ENCODE assay signal across 17 cellular contexts in genomic region chr3:149548729-149549065, GRCh38.
A peak's percentile ranks its signal among the peaks of the same experiment; 100 is the strongest.
DNase-seq lines count a peak whose midpoint lies in the region; ATAC-seq and TF ChIP-seq lines count a peak whose summit lies in the region.
"Had no signal": no experiment of that assay in that cellular context is flagged by ENCODE, and none has a peak within 500 bp of the region (broad histone marks: within the 10 kb centered on the region; RNA-seq: fewer than 3 reads in every experiment).

No MANE protein-coding gene starts in this region.

- no peak for ATAC-seq in Panc1
- ATAC-seq: activated CD4-positive, alpha-beta T cell treated with anti-CD3 and anti-CD28 coated beads for 36 hours; HCT116; T-cell had no signal

- no peak overlapping the region for H3K27ac Mint-ChIP-seq in activated T-cell treated with anti-CD3 and anti-CD28 coated beads, Interleukin-2, amount 50 U/mL, for 24 hours
- H3K27ac Mint-ChIP-seq: activated CD4-positive, alpha-beta T cell treated with anti-CD3 and anti-CD28 coated beads for 36 hours; T-cell had no signal

- intact Hi-C loops in Panc1 (cut with micrococcal nuclease; ENCODE audit: unreplicated experiment): loop anchor here (10.0 kb wide), 1 partner anchor 106 kb away; the partner anchor contains the start of gene WWTR1

- no peak overlapping the region for H3K4me3 Mint-ChIP-seq in activated T-cell treated with anti-CD3 and anti-CD28 coated beads, Interleukin-2, amount 50 U/mL, for 24 hours
- H3K4me3 Mint-ChIP-seq: activated CD4-positive, alpha-beta T cell treated with anti-CD3 and anti-CD28 coated beads for 36 hours; CD4-positive, CD25-positive, alpha-beta regulatory T cell; T-cell had no signal

- WGBS in mesodermal cell (ENCODE audit: insufficient coverage in 2 of 2), 2 experiments: no CpG with 5 or more reads among the region's 4 CpGs

- H3K36me3 Mint-ChIP-seq in activated T-cell treated with anti-CD3 and anti-CD28 coated beads, Interleukin-2, amount 50 U/mL, for 24 hours (ENCODE audit: low read depth): no peaks in the 10 kb centered on the region
- H3K36me3 Mint-ChIP-seq: CD4-positive, CD25-positive, alpha-beta regulatory T cell; T-cell had no signal

- DNase-seq in Panc1 (ENCODE audit: low read depth, low spot score) (no peak), DMS53 (lab: John Stamatoyannopoulos, UW) (no peak)
- no peak for DNase-seq in activated T-cell treated with anti-CD3 and anti-CD28 coated beads, Interleukin-2, amount 50 U/mL, for 24 hours
- DNase-seq in activated CD4-positive, alpha-beta T cell treated with anti-CD3 and anti-CD28 coated beads, Interleukin-2, amount 50 U/mL, for 48 hours: no peak
- no peak for DNase-seq in activated CD8-positive, alpha-beta memory T cell treated with anti-CD3 and anti-CD28 coated beads, Interleukin-2, amount 50 U/mL, for 48 hours
- DNase-seq: activated CD4-positive, alpha-beta T cell treated with anti-CD3 and anti-CD28 coated beads for 36 hours; CD4-positive, CD25-positive, alpha-beta regulatory T cell; hippocampal formation; stimulated activated CD4-positive, alpha-beta T cell treated with anti-CD3 and anti-CD28 coated beads, Interleukin-4, amount 100 ng/mL, for 4 hours; stimulated activated naive CD4-positive, alpha-beta T cell; T-cell had no signal

- no peaks in the 10 kb centered on the region for H3K4me1 Mint-ChIP-seq in activated T-cell treated with anti-CD3 and anti-CD28 coated beads, Interleukin-2, amount 50 U/mL, for 24 hours (ENCODE audit: low read depth)
- H3K4me1 Mint-ChIP-seq: activated CD4-positive, alpha-beta T cell treated with anti-CD3 and anti-CD28 coated beads for 36 hours; CD4-positive, CD25-positive, alpha-beta regulatory T cell; T-cell had no signal

- H3K4me1 ChIP-seq in Panc1 (ENCODE audit: control insufficient read depth, insufficient read depth, low read length): peaks cover 92% of the 10 kb centered on the region
- H3K4me1 ChIP-seq in duodenal mucosa (ENCODE audit: control insufficient read depth in 1 of 2, insufficient read depth in 2 of 2, low read length in 2 of 2): peaks cover 0 to 5% of the 10 kb centered on the region in 2 donors
- peaks cover 21% of the 10 kb centered on the region for H3K4me1 ChIP-seq in mesodermal cell (ENCODE audit: control insufficient read depth, insufficient read depth, low read length, poor library complexity, severe bottlenecking)
- peaks cover 4 to 27% (median 22%) of the 10 kb centered on the region in 5 donors for H3K4me1 ChIP-seq in subcutaneous abdominal adipose tissue (ENCODE audit: control insufficient read depth in 5 of 5, insufficient read depth in 5 of 5, low read length in 5 of 5)

- H3K27me3 Mint-ChIP-seq in activated T-cell treated with anti-CD3 and anti-CD28 coated beads, Interleukin-2, amount 50 U/mL, for 24 hours: peaks cover 17% of the 10 kb centered on the region
- H3K27me3 Mint-ChIP-seq: CD4-positive, CD25-positive, alpha-beta regulatory T cell had no signal

- H3K9me3 Mint-ChIP-seq in activated T-cell treated with anti-CD3 and anti-CD28 coated beads, Interleukin-2, amount 50 U/mL, for 24 hours: no peaks in the 10 kb centered on the region
- H3K9me3 Mint-ChIP-seq: T-cell had no signal

- H3K27ac ChIP-seq in Panc1 (ENCODE audit: low read length) (peak overlapping the region; percentile 100), duodenal mucosa (ENCODE audit: low read depth, low read length) (peak overlapping the region; percentile 21), mesodermal cell (ENCODE audit: low read depth, low read length, severe bottlenecking) (peak overlapping the region; percentile 84), subcutaneous abdominal adipose tissue (ENCODE audit: low read depth, low read length) (peak overlapping the region; percentile 58)
- H3K27ac ChIP-seq: parathyroid adenoma had no signal

- TF ChIP-seq CTCF in Panc1 (IDR thresholded peaks at IDR 0.05): no peak

- H3K27me3 ChIP-seq in Panc1 (ENCODE audit: control insufficient read depth, insufficient read depth, low read length): no peaks in the 10 kb centered on the region
- H3K27me3 ChIP-seq in duodenal mucosa (ENCODE audit: control insufficient read depth in 1 of 2, insufficient read depth in 2 of 2, low read length in 2 of 2): no peaks in the 10 kb centered on the region
- no peaks in the 10 kb centered on the region for H3K27me3 ChIP-seq in subcutaneous abdominal adipose tissue (ENCODE audit: control insufficient read depth in 5 of 5, insufficient read depth in 4 of 5, low read length in 5 of 5)
- H3K27me3 ChIP-seq: MG63 had no signal

- H3K9ac ChIP-seq in duodenal mucosa (ENCODE audit: low read depth in 1 of 2, low read length in 2 of 2): no peak overlapping the region
- H3K9ac ChIP-seq in subcutaneous abdominal adipose tissue (ENCODE audit: low read length in 5 of 5): no peak overlapping the region
- H3K9ac ChIP-seq: parathyroid adenoma had no signal

- BruUV-seq in Panc1 (replicated peaks; lab: Mats Ljungman, UMichigan): no TSS peak

- in situ Hi-C loops in Panc1 (cut with HindIII; ENCODE audit: low pct_unique_long_range_greater_than_20kb, low sequenced_read_pairs): no loop called here

- H3K4me3 ChIP-seq in Panc1 (ENCODE audit: low read depth in 2 of 2, low read length in 2 of 2) (no peak overlapping the region; a peak in 1 of 4 replicates), duodenal mucosa (ENCODE audit: low read depth in 1 of 2, low read length in 2 of 2) (no peak overlapping the region), mesodermal cell (ENCODE audit: extremely low read depth, insufficient read depth, low read length, poor library complexity, severe bottlenecking) (no peak overlapping the region), subcutaneous abdominal adipose tissue (ENCODE audit: low read depth in 1 of 5, low read length in 5 of 5) (no peak overlapping the region)

- POLR2A ChIA-PET in Panc1 (lab: Charles Lee): no interaction called here

- H3K36me3 ChIP-seq in Panc1 (ENCODE audit: control insufficient read depth, insufficient read depth, low read length) (peaks cover 24% of the 10 kb centered on the region), duodenal mucosa (ENCODE audit: control insufficient read depth in 1 of 2, insufficient read depth in 2 of 2, low read length in 2 of 2) (no peaks in the 10 kb centered on the region), mesodermal cell (ENCODE audit: control insufficient read depth, insufficient read depth, low read length) (peaks cover 38% of the 10 kb centered on the region), subcutaneous abdominal adipose tissue (ENCODE audit: control insufficient read depth in 5 of 5, insufficient read depth in 5 of 5, low read length in 5 of 5) (no peaks in the 10 kb centered on the region)

- H3K9me3 ChIP-seq in Panc1 (ENCODE audit: control insufficient read depth, insufficient read depth, low read depth, low read length) (no peaks in the 10 kb centered on the region), duodenal mucosa (ENCODE audit: control insufficient read depth in 1 of 2, low read length in 2 of 2) (no peaks in the 10 kb centered on the region), mesodermal cell (ENCODE audit: control insufficient read depth, low read length) (no peaks in the 10 kb centered on the region), subcutaneous abdominal adipose tissue (ENCODE audit: control insufficient read depth in 5 of 5, low read length in 5 of 5) (no peaks in the 10 kb centered on the region)
- H3K9me3 ChIP-seq: MG63 had no signal

- CTCF ChIA-PET in Panc1 (lab: Charles Lee): no interaction called here

Comparison
In these comparisons a context has a peak if more than half of its experiments do, and no peak if none do; other contexts are left out.
1. H3K27ac ChIP-seq: peak in every context shown above with its lines; median percentile 100 in Panc1; 84 in mesodermal cell; 58 in subcutaneous abdominal adipose tissue; 21 in duodenal mucosa.